ENCODE assay signal across 32 cellular contexts in genomic region chr1:218407630-218408029, GRCh38.
"Had no signal": no experiment of that assay in that cellular context is flagged by ENCODE, and none has a peak within 500 bp of the region (broad histone marks: within the 10 kb centered on the region; RNA-seq: fewer than 3 reads in every experiment).

No MANE protein-coding gene starts in this region.

- H3K4me1 Mint-ChIP-seq: activated B cell treated with CpG ODN at 0.5 μM for 24 hours; activated T-helper 17 cell treated with anti-CD3 and anti-CD28 coated beads, Interleukin-2, amount 50 U/mL, for 72 hours; T-helper 17 cell had no signal

- H3K27ac Mint-ChIP-seq: activated B cell treated with CpG ODN at 0.5 μM for 24 hours; activated CD8-positive, alpha-beta T cell treated with anti-CD3 and anti-CD28 coated beads for 36 hours; activated naive CD8-positive, alpha-beta T cell; activated T-helper 17 cell treated with anti-CD3 and anti-CD28 coated beads, Interleukin-2, amount 50 U/mL, for 72 hours; effector memory CD8-positive, alpha-beta T cell; T-helper 17 cell; T-helper 2 cell treated with Interferon-gamma antibody and Interleukin-4, amounts not matched to agents 5 μg/mL and 100 μg/mL, for 36 hours had no signal

- DNase-seq: activated B cell treated with CpG ODN at 0.5 μM for 24 hours; activated CD4-positive, alpha-beta T cell treated with anti-CD3 and anti-CD28 coated beads for 48 hours; activated CD4-positive, alpha-beta T cell treated with anti-CD3 and anti-CD28 coated beads, Interleukin-2, amount 50 U/mL, for 1 hour; activated CD4-positive, alpha-beta T cell treated with anti-CD3 and anti-CD28 coated beads, Interleukin-2, amount 50 U/mL, for 48 hours; activated CD8-positive, alpha-beta memory T cell treated with anti-CD3 and anti-CD28 coated beads for 24 hours; activated CD8-positive, alpha-beta T cell treated with anti-CD3 and anti-CD28 coated beads for 36 hours; activated effector memory CD4-positive, alpha-beta T cell treated with Interleukin-2 at 50 U/mL for 16 hours; activated gamma-delta T cell treated with Interleukin-2 at 50 U/mL for 16 hours; activated naive CD4-positive, alpha-beta T cell treated with anti-CD3 and anti-CD28 coated beads, Interleukin-2, amount 50 U/mL, for 16 hours; activated naive CD4-positive, alpha-beta T cell treated with Interleukin-2 at 50 U/mL for 16 hours; activated T-cell treated with anti-CD3 and anti-CD28 coated beads, Interleukin-2, amount 50 U/mL, for 4 hours; amniotic stem cell; anterior cingulate cortex; brain microvascular endothelial cell; central memory CD4-positive, alpha-beta T cell; cerebellar nuclear complex; dermis blood vessel endothelial cell; effector CD4-positive, alpha-beta T cell; effector memory CD8-positive, alpha-beta T cell; erythroblast; foreskin keratinocyte; gastrocnemius medialis; T-helper 1 cell; T-helper 17 cell; T1000; WERI-Rb-1 had no signal

- H3K9me3 Mint-ChIP-seq: activated B cell treated with CpG ODN at 0.5 μM for 24 hours; activated CD8-positive, alpha-beta T cell treated with anti-CD3 and anti-CD28 coated beads for 36 hours; activated T-cell treated with anti-CD3 and anti-CD28 coated beads, Interleukin-2, amount 50 U/mL, for 4 hours; activated T-helper 17 cell treated with anti-CD3 and anti-CD28 coated beads, Interleukin-2, amount 50 U/mL, for 72 hours; effector memory CD8-positive, alpha-beta T cell; T-helper 2 cell treated with Interferon-gamma antibody and Interleukin-4, amounts not matched to agents 5 μg/mL and 100 μg/mL, for 36 hours had no signal

- H3K4me3 Mint-ChIP-seq: activated B cell treated with CpG ODN at 0.5 μM for 24 hours; activated CD8-positive, alpha-beta T cell treated with anti-CD3 and anti-CD28 coated beads for 36 hours; activated naive CD8-positive, alpha-beta T cell; activated T-cell treated with anti-CD3 and anti-CD28 coated beads, Interleukin-2, amount 50 U/mL, for 4 hours; activated T-helper 17 cell treated with anti-CD3 and anti-CD28 coated beads, Interleukin-2, amount 50 U/mL, for 72 hours; effector memory CD8-positive, alpha-beta T cell; T-helper 17 cell; T-helper 2 cell treated with Interferon-gamma antibody and Interleukin-4, amounts not matched to agents 5 μg/mL and 100 μg/mL, for 36 hours had no signal

- H3K36me3 ChIP-seq: WERI-Rb-1 had no signal

- H3K27ac ChIP-seq: brain microvascular endothelial cell, coronary artery, esophagus muscularis mucosa, foreskin keratinocyte, WERI-Rb-1 had no signal

- H3K4me3 ChIP-seq: coronary artery, esophagus muscularis mucosa, gastrocnemius medialis had no signal

- ATAC-seq: activated CD4-positive, CD25-positive, alpha-beta regulatory T cell treated with anti-CD3 and anti-CD28 coated beads, Interleukin-2, amount 50 U/mL, for 24 hours; activated CD8-positive, alpha-beta T cell treated with anti-CD3 and anti-CD28 coated beads for 36 hours; activated T-cell treated with anti-CD3 and anti-CD28 coated beads, Interleukin-2, amount 50 U/mL, for 4 hours; activated T-helper 17 cell treated with anti-CD3 and anti-CD28 coated beads, Interleukin-2, amount 50 U/mL, for 72 hours; effector memory CD8-positive, alpha-beta T cell; foreskin keratinocyte; gastrocnemius medialis; T-helper 17 cell had no signal

- H3K27me3 Mint-ChIP-seq: activated B cell treated with CpG ODN at 0.5 μM for 24 hours; activated naive CD8-positive, alpha-beta T cell had no signal

- H3K9me3 ChIP-seq: esophagus muscularis mucosa, gastrocnemius medialis had no signal

- H3K27me3 ChIP-seq: brain microvascular endothelial cell, esophagus muscularis mucosa, foreskin keratinocyte, gastrocnemius medialis had no signal

- H3K36me3 Mint-ChIP-seq: activated naive CD8-positive, alpha-beta T cell had no signal
